In the genomic region with DNA sequence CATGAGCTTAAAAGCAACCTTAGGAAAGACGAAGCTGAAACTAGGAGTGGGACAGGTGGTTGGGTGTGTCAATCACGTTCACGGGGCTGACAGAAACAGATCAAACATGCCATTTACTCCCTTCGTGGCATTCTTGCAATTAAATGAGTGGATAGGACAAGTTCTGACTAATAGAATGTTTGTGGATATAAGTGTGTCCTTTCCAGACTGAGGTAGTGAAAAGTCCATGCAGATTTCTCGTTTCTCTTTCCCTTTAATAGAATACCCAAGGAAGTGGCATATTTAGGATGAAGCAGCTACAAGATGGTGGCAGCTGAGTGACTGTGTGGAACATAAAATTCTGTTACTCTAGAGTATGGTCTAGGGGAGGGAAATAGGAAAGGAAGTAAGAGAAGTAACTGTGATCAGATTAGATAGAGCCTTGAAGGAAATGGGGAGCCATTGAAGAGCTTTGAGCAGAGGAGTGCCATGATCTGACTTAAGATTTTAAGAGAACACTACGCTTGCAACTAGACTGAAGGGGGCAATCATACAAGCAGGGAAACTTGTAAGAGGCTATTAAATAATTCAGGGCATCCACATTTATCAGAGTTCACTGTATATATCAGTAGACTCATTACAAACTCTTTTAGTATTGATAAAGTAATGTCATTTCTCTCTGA, we compare ENCODE assay signal across 13 cellular contexts. TPM values are rescaled to one million over a fixed set of nuclear protein-coding genes. Genes with fewer than 3 reads are reported as not detected.
A peak's percentile ranks its signal among the peaks of the same experiment; 100 is the strongest.
DNase-seq lines count a peak whose midpoint lies in the region; ATAC-seq, FAIRE-seq and TF ChIP-seq lines count a peak whose summit lies in the region.
"Had no signal": no experiment of that assay in that cellular context is flagged by ENCODE, and none has a peak within 500 bp of the region (broad histone marks: within the 10 kb centered on the region; RNA-seq: fewer than 3 reads in every experiment).

No MANE protein-coding gene starts in this region.

- H3K9me3 ChIP-seq in SK-N-SH (no peaks in the 10 kb centered on the region), mucosa of descending colon (no peaks in the 10 kb centered on the region)
- H3K9me3 ChIP-seq: adrenal gland had no signal

- no peak overlapping the region for H2AFZ ChIP-seq in SK-N-SH (ENCODE audit: low read depth)

- peak; percentile 25; the same call in 2 of the 3 replicates for ATAC-seq in SK-N-SH treated with all-trans-retinoic acid at 6 μM for 48 hours
- peak; percentile 51 for ATAC-seq in mucosa of descending colon
- no peak for ATAC-seq in HG02623 (IDR thresholded peaks at IDR 0.05; ENCODE audit: unreplicated experiment)
- no peak for ATAC-seq in HG03342 (IDR thresholded peaks at IDR 0.05; ENCODE audit: unreplicated experiment)
- ATAC-seq: T-cell had no signal

- no peaks in the 10 kb centered on the region for H3F3A ChIP-seq in SK-N-SH (replicated peaks; ENCODE audit: insufficient read depth)

- H3K9me2 ChIP-seq in SK-N-SH: no peaks in the 10 kb centered on the region

- H3K36me3 ChIP-seq in SK-N-SH (replicated peaks in 1 of 2; ENCODE audit: control insufficient read depth in 1 of 2, insufficient read depth in 2 of 2, low read length in 1 of 2): no peaks in the 10 kb centered on the region
- no peaks in the 10 kb centered on the region for H3K36me3 ChIP-seq in bronchial epithelial cell (ENCODE audit: control insufficient read depth, insufficient read depth, low read length)
- no peaks in the 10 kb centered on the region for H3K36me3 ChIP-seq in mucosa of descending colon (ENCODE audit: low read depth)
- H3K36me3 ChIP-seq: adrenal gland had no signal

- CTCF ChIA-PET in SK-N-SH (lab: Yijun Ruan, JAX): interaction anchor here (0.6 to 5.1 kb wide), 54 partner anchors 9 to 1059 kb away, joined by 3 to 127 read pairs (median 5); partner anchors contain the start of genes LMOD2 and WASL

- no peaks in the 10 kb centered on the region for H3K4me1 ChIP-seq in SK-N-SH (ENCODE audit: control insufficient read depth in 1 of 2, insufficient read depth in 2 of 2, low read depth in 1 of 2, low read length in 1 of 2)
- H3K4me1 ChIP-seq in mucosa of descending colon (ENCODE audit: low read depth): peaks cover 13% of the 10 kb centered on the region
- H3K4me1 ChIP-seq: adrenal gland had no signal

- DNase-seq in SK-N-SH (no peak), bronchial epithelial cell (ENCODE audit: low read depth) (peak; percentile 61), mucosa of descending colon (peak in 1 of 3 donors; percentile 29), occipital lobe (lab: John Stamatoyannopoulos, UW) (no peak), DMS79 (lab: John Stamatoyannopoulos, UW) (no peak)
- DNase-seq: activated CD4-positive, CD25-positive, alpha-beta regulatory T cell treated with anti-CD3 and anti-CD28 coated beads, Interleukin-2, amount 50 U/mL, for 72 hours; adrenal gland; nephron progenitor cell; T-cell had no signal

- TF ChIP-seq CTCF in SK-N-SH (IDR thresholded peaks at IDR 0.05) (no peak), bronchial epithelial cell (IDR thresholded peaks at IDR 0.05; ENCODE audit: insufficient read depth, low read length, severe bottlenecking) (no peak), mucosa of descending colon (IDR thresholded peaks at IDR 0.05) (no peak)

- no peak overlapping the region for H3K4me2 ChIP-seq in SK-N-SH

- H3K9ac ChIP-seq in SK-N-SH: no peak overlapping the region

- no peaks in the 10 kb centered on the region for H4K20me1 ChIP-seq in SK-N-SH (ENCODE audit: insufficient read depth)

- FAIRE-seq in bronchial epithelial cell (lab: Jason Lieb, UNC): peak; percentile 32

- TF ChIP-seq EP300 in SK-N-SH (IDR thresholded peaks at IDR 0.05; ENCODE audit: borderline replicate concordance in 1 of 2, low read depth in 1 of 2, low read length in 1 of 2): no peak

- 75% methylated on average over 6 of the region's 6 CpGs for WGBS in SK-N-SH (ENCODE audit: low lambda C conversion rate)

- POLR2A ChIA-PET in SK-N-SH (lab: Yijun Ruan, JAX): no interaction called here

- TF ChIP-seq RAD21 in SK-N-SH (IDR thresholded peaks at IDR 0.05; ENCODE audit: low read length): no peak

- H3K27me3 ChIP-seq in SK-N-SH (ENCODE audit: insufficient read depth) (no peaks in the 10 kb centered on the region), bronchial epithelial cell (ENCODE audit: control insufficient read depth, insufficient read depth, low read length) (no peaks in the 10 kb centered on the region)
- H3K27me3 ChIP-seq: adrenal gland had no signal

- H3K4me3 ChIP-seq in SK-N-SH (ENCODE audit: low read depth in 2 of 2, low read length in 1 of 2) (no peak overlapping the region), bronchial epithelial cell (ENCODE audit: low read depth, low read length) (peak overlapping the region; percentile 23), mucosa of descending colon (no peak overlapping the region)
- H3K4me3 ChIP-seq: adrenal gland had no signal

- intact Hi-C loops in mucosa of descending colon (cut with DNase I, micrococcal nuclease): loop anchor here in 1 of 2 donors (10.0 kb wide), 1 partner anchor 94 kb away; no protein-coding TSS in a partner anchor

- no peak overlapping the region for H3K27ac ChIP-seq in SK-N-SH (ENCODE audit: low read depth in 2 of 2, low read length in 1 of 2)
- H3K27ac ChIP-seq: adrenal gland had no signal

- H3K79me2 ChIP-seq in SK-N-SH (ENCODE audit: insufficient read depth): no peaks in the 10 kb centered on the region

TF ChIP-seq in SK-N-SH treated with all-trans-retinoic acid at 6 μM for 48 hours, 23 proteins besides CTCF, POLR2A, EP300 and RAD21 (continues in another document):
- TF ChIP-seq ZNF565 (CRISPR knock-in tag; conservative IDR thresholded peaks at IDR 0.05; ENCODE audit: low read depth) (no peak), ZFP30 (CRISPR knock-in tag; IDR thresholded peaks at IDR 0.05) (no peak), ESRRG (CRISPR knock-in tag; IDR thresholded peaks at IDR 0.05) (no peak), RARB (CRISPR knock-in tag; IDR thresholded peaks at IDR 0.05) (no peak), PPARA (CRISPR knock-in tag; IDR thresholded peaks at IDR 0.05; ENCODE audit: borderline replicate concordance) (no peak), ZFP3 (CRISPR knock-in tag; IDR thresholded peaks at IDR 0.05) (no peak), ZC3H10 (CRISPR knock-in tag; IDR thresholded peaks at IDR 0.05) (no peak), TCF4 (CRISPR knock-in tag; IDR thresholded peaks at IDR 0.05; ENCODE audit: borderline replicate concordance) (no peak)
- TF ChIP-seq, protein P1, sequence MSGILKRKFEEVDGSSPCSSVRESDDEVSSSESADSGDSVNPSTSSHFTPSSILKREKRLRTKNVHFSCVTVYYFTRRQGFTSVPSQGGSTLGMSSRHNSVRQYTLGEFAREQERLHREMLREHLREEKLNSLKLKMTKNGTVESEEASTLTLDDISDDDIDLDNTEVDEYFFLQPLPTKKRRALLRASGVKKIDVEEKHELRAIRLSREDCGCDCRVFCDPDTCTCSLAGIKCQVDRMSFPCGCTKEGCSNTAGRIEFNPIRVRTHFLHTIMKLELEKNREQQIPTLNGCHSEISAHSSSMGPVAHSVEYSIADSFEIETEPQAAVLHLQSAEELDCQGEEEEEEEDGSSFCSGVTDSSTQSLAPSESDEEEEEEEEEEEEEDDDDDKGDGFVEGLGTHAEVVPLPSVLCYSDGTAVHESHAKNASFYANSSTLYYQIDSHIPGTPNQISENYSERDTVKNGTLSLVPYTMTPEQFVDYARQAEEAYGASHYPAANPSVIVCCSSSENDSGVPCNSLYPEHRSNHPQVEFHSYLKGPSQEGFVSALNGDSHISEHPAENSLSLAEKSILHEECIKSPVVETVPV (CRISPR knock-in tag; IDR thresholded peaks at IDR 0.05): no peak

TF ChIP-seq in SK-N-SH, 30 proteins besides CTCF, POLR2A, EP300 and RAD21 (continues in another document):
- no peak for TF ChIP-seq MXI1 (IDR thresholded peaks at IDR 0.05; ENCODE audit: low read depth, low read length)
- TF ChIP-seq RXRA (IDR thresholded peaks at IDR 0.05; ENCODE audit: borderline replicate concordance, low read depth): no peak
- no peak for TF ChIP-seq USF1 (IDR thresholded peaks at IDR 0.05; ENCODE audit: borderline replicate concordance, low read depth)
- TF ChIP-seq TEAD4 (IDR thresholded peaks at IDR 0.05; ENCODE audit: borderline replicate concordance, insufficient read depth): no peak
- TF ChIP-seq USF2 (IDR thresholded peaks at IDR 0.05; ENCODE audit: borderline replicate concordance, low read depth, low read length): no peak
- no peak for TF ChIP-seq YY1 (IDR thresholded peaks at IDR 0.05; ENCODE audit: low read depth)
- TF ChIP-seq NFIC (IDR thresholded peaks at IDR 0.05; ENCODE audit: borderline replicate concordance): no peak

RNA-seq across cellular contexts. Expression of gene HYAL4, which starts 46.3 kb away (rescaled TPM):
- not detected in 2 replicates for polyA plus RNA-seq in SK-N-SH (2012; rRNA removed)
- not detected in 2 replicates for polyA plus RNA-seq in SK-N-SH (2012; cell fraction: cytosol; rRNA removed)
- not detected in 2 replicates for polyA plus RNA-seq in SK-N-SH (2012; cell fraction: nucleus; rRNA removed)
- total RNA-seq in bronchial epithelial cell: under 0.01 and 0.13 TPM in 2 replicates
- total RNA-seq in mucosa of descending colon: not detected
- not detected for total RNA-seq in occipital lobe
- total RNA-seq: adrenal gland, T-cell had no signal
- polyA plus RNA-seq: adrenal gland, AG04450 had no signal

RNA-seq across cellular contexts. Expression of gene WASL, which starts 49.9 kb away (rescaled TPM):
- 8.5 and 9.9 TPM in 2 replicates for polyA plus RNA-seq in SK-N-SH (2012; rRNA removed)
- polyA plus RNA-seq in SK-N-SH (2012; cell fraction: cytosol; rRNA removed): 19.1 and 21.4 TPM in 2 replicates
- polyA plus RNA-seq in SK-N-SH (2012; cell fraction: nucleus; rRNA removed): 5.9 and 10.8 TPM in 2 replicates
- total RNA-seq in bronchial epithelial cell (15.0 and 24.3 TPM in 2 replicates), mucosa of descending colon (100 to 1,000 TPM in 1 of 3 donors, 10 to 100 TPM in 2; 72.4 to 117 (median 90.1) TPM), occipital lobe (24.3 TPM)

Comparison
In these comparisons a context has a peak if more than half of its experiments do, and no peak if none do; other contexts are left out.
1. ATAC-seq: peak in SK-N-SH treated with all-trans-retinoic acid at 6 μM for 48 hours (single experiment) and mucosa of descending colon (single experiment); none in HG02623 (single experiment) and HG03342 (single experiment).